In genomic region chr16:23836078-23836403, GRCh38 we compare ENCODE assay signal across 8 cellular contexts. TPM values are rescaled to one million over a fixed set of nuclear protein-coding genes. Genes with fewer than 3 reads are reported as not detected.
DNase-seq lines count a peak whose midpoint lies in the region; ATAC-seq, FAIRE-seq and TF ChIP-seq lines count a peak whose summit lies in the region.

No MANE protein-coding gene starts in this region.

- no peaks in the 10 kb centered on the region for H4K20me1 ChIP-seq in endothelial cell of umbilical vein (replicated peaks; ENCODE audit: control insufficient read depth, extremely low read depth, insufficient read depth, low read length)

- TF ChIP-seq CTCF in endothelial cell of umbilical vein (IDR thresholded peaks at IDR 0.05; ENCODE audit: extremely low read depth in 1 of 2, insufficient read depth in 1 of 2, low read depth in 1 of 2, low read length in 2 of 2), result no peak

- H3K4me1 ChIP-seq in endothelial cell of umbilical vein (ENCODE audit: control insufficient read depth, extremely low read depth, insufficient read depth, low read length), result no peaks in the 10 kb centered on the region

- POLR2A ChIA-PET in activated CD4-positive, alpha-beta T cell treated with anti-CD3 and anti-CD28 coated beads, Interleukin-2, amount 10 ng/mL, durations not matched to agents 7 days and 5 days (lab: Charles Lee), result no interaction called here
- POLR2A ChIA-PET in endothelial cell of umbilical vein (lab: Charles Lee), result no interaction called here

- H3K4me3 ChIP-seq in endothelial cell of umbilical vein (replicated peaks in 1 of 3; ENCODE audit: insufficient read depth in 1 of 3, low read depth in 1 of 3, low read length in 3 of 3), result no peak overlapping the region

- no peaks in the 10 kb centered on the region for H3K9me3 ChIP-seq in endothelial cell of umbilical vein (replicated peaks; ENCODE audit: control insufficient read depth, insufficient read depth, low read length)

- H3K4me1 Mint-ChIP-seq in activated CD4-positive, alpha-beta T cell treated with anti-CD3 and anti-CD28 coated beads, Interleukin-2, amount 10 ng/mL, durations not matched to agents 7 days and 5 days, result peaks cover 66% of the 10 kb centered on the region
- peaks cover 54% of the 10 kb centered on the region for H3K4me1 Mint-ChIP-seq in stimulated activated naive CD8-positive, alpha-beta T cell treated with anti-CD3 and anti-CD28 coated beads, Interleukin-15, amount 100 ng/mL, for 72 hours

- intact Hi-C loops in endothelial cell of umbilical vein (cut with micrococcal nuclease), result no loop called here

- H3K79me2 ChIP-seq in endothelial cell of umbilical vein (ENCODE audit: control insufficient read depth, insufficient read depth, low read length), result no peaks in the 10 kb centered on the region

- H3K27ac ChIP-seq in endothelial cell of umbilical vein (ENCODE audit: insufficient read depth, low read depth, low read length), result no peak overlapping the region

- H3K4me3 Mint-ChIP-seq in activated CD4-positive, alpha-beta T cell treated with anti-CD3 and anti-CD28 coated beads, Interleukin-2, amount 10 ng/mL, durations not matched to agents 7 days and 5 days, result peak overlapping the region; percentile 96
- H3K4me3 Mint-ChIP-seq in stimulated activated naive CD8-positive, alpha-beta T cell treated with anti-CD3 and anti-CD28 coated beads, Interleukin-15, amount 100 ng/mL, for 72 hours, result peak overlapping the region; percentile 94 to 98

- no peak for TF ChIP-seq POLR2A in endothelial cell of umbilical vein (IDR thresholded peaks at IDR 0.05; ENCODE audit: low read depth, low read length)

- no peak overlapping the region for H3K27ac Mint-ChIP-seq in activated CD4-positive, alpha-beta T cell treated with anti-CD3 and anti-CD28 coated beads, Interleukin-2, amount 10 ng/mL, durations not matched to agents 7 days and 5 days
- H3K27ac Mint-ChIP-seq in stimulated activated naive CD8-positive, alpha-beta T cell treated with anti-CD3 and anti-CD28 coated beads, Interleukin-15, amount 100 ng/mL, for 72 hours, result no peak overlapping the region

- H3K9ac ChIP-seq in endothelial cell of umbilical vein (replicated peaks; ENCODE audit: extremely low read depth, insufficient read depth, low read length), result no peak overlapping the region

- peak; percentile 14 for ATAC-seq in HG03571 (IDR thresholded peaks at IDR 0.05; ENCODE audit: unreplicated experiment)
- peak; percentile 50 for ATAC-seq in stimulated activated naive CD8-positive, alpha-beta T cell treated with anti-CD3 and anti-CD28 coated beads, Interleukin-15, amount 100 ng/mL, for 72 hours
- ATAC-seq in HG03045 (IDR thresholded peaks at IDR 0.05; ENCODE audit: unreplicated experiment), result no peak

- DNase-seq in activated CD4-positive, alpha-beta T cell treated with anti-CD3 and anti-CD28 coated beads, Interleukin-2, amount 10 ng/mL, durations not matched to agents 7 days and 5 days, result peak; percentile 26
- no peak for DNase-seq in activated CD4-positive, alpha-beta T cell treated with anti-CD3 and anti-CD28 coated beads, Interleukin-2, amount 50 U/mL, for 1 hour
- DNase-seq in endothelial cell of umbilical vein (ENCODE audit: low read depth, low spot score) (no peak), NCI-H128 (lab: John Stamatoyannopoulos, UW; ENCODE audit: unreplicated experiment) (no peak)
- no peak for DNase-seq in stimulated activated naive CD8-positive, alpha-beta T cell treated with anti-CD3 and anti-CD28 coated beads, Interleukin-15, amount 100 ng/mL, for 72 hours
- no peak for DNase-seq in stimulated activated CD4-positive, alpha-beta T cell treated with anti-CD3 and anti-CD28 coated beads, Interleukin-4, amount 100 ng/mL, for 1 hour

- peaks cover 1% of the 10 kb centered on the region for H3K27me3 Mint-ChIP-seq in activated CD4-positive, alpha-beta T cell treated with anti-CD3 and anti-CD28 coated beads, Interleukin-2, amount 10 ng/mL, durations not matched to agents 7 days and 5 days
- H3K27me3 Mint-ChIP-seq in stimulated activated naive CD8-positive, alpha-beta T cell treated with anti-CD3 and anti-CD28 coated beads, Interleukin-15, amount 100 ng/mL, for 72 hours, result no peaks in the 10 kb centered on the region

- no peaks in the 10 kb centered on the region for H3K9me1 ChIP-seq in endothelial cell of umbilical vein (replicated peaks; ENCODE audit: control insufficient read depth, extremely low read depth, insufficient read depth, low read length)

- peaks cover 4% of the 10 kb centered on the region for H3K9me3 Mint-ChIP-seq in activated CD4-positive, alpha-beta T cell treated with anti-CD3 and anti-CD28 coated beads, Interleukin-2, amount 10 ng/mL, durations not matched to agents 7 days and 5 days
- peaks cover 4 to 5% of the 10 kb centered on the region in 2 donors for H3K9me3 Mint-ChIP-seq in stimulated activated naive CD8-positive, alpha-beta T cell treated with anti-CD3 and anti-CD28 coated beads, Interleukin-15, amount 100 ng/mL, for 72 hours

- peak overlapping the region; percentile 29 for H2AFZ ChIP-seq in endothelial cell of umbilical vein (ENCODE audit: low read depth, low read length)

- no peak for FAIRE-seq in endothelial cell of umbilical vein (lab: Jason Lieb, UNC)

- peaks cover 19 to 39% of the 10 kb centered on the region in 2 experiments for H3K27me3 ChIP-seq in endothelial cell of umbilical vein (ENCODE audit: control insufficient read depth in 2 of 2, insufficient read depth in 2 of 2, low read length in 2 of 2)

- CTCF ChIA-PET in activated CD4-positive, alpha-beta T cell treated with anti-CD3 and anti-CD28 coated beads, Interleukin-2, amount 10 ng/mL, durations not matched to agents 7 days and 5 days (lab: Charles Lee), result interaction anchor here (1.0 kb wide), 2 partner anchors 12 to 28 kb away, joined by 3 read pairs; no protein-coding TSS in a partner anchor
- CTCF ChIA-PET in endothelial cell of umbilical vein (lab: Charles Lee), result interaction anchor here (0.7 kb wide), 1 partner anchor 669 kb away, joined by 3 read pairs; no protein-coding TSS in a partner anchor

- H3K36me3 ChIP-seq in endothelial cell of umbilical vein (ENCODE audit: control insufficient read depth in 2 of 2, extremely low read depth in 1 of 2, insufficient read depth in 2 of 2, low read length in 2 of 2), result no peaks in the 10 kb centered on the region

- peaks cover 34% of the 10 kb centered on the region for H3K36me3 Mint-ChIP-seq in activated CD4-positive, alpha-beta T cell treated with anti-CD3 and anti-CD28 coated beads, Interleukin-2, amount 10 ng/mL, durations not matched to agents 7 days and 5 days (ENCODE audit: low read depth)

- BruUV-seq in endothelial cell of umbilical vein (replicated peaks; lab: Mats Ljungman, UMichigan), result no TSS peak

- no peak overlapping the region for H3K4me2 ChIP-seq in endothelial cell of umbilical vein (ENCODE audit: insufficient read depth, low read length)

- dilution Hi-C loops in endothelial cell of umbilical vein (cut with MboI; ENCODE audit: extremely low pct_ligation_motif_present, low sequenced_read_pairs), result no loop called here

TF ChIP-seq in endothelial cell of umbilical vein, 7 proteins besides CTCF, POLR2A, EP300 and RAD21:
- TF ChIP-seq MAX (IDR thresholded peaks at IDR 0.05; ENCODE audit: insufficient read depth, insufficient read length), result no peak
- TF ChIP-seq FOS (IDR thresholded peaks at IDR 0.05; ENCODE audit: borderline replicate concordance, insufficient read depth, low read length), result no peak
- no peak for TF ChIP-seq GATA2 (IDR thresholded peaks at IDR 0.05; ENCODE audit: insufficient read depth, insufficient read length, low read depth, low read length)
- TF ChIP-seq JUN (IDR thresholded peaks at IDR 0.05; ENCODE audit: borderline replicate concordance, insufficient read depth, insufficient read length, low read depth), result no peak
- no peak for TF ChIP-seq POLR2AphosphoS5 (IDR thresholded peaks at IDR 0.05; ENCODE audit: insufficient read depth, low read depth, low read length)
- TF ChIP-seq EZH2 (IDR thresholded peaks at IDR 0.05; ENCODE audit: borderline replicate concordance, low read depth, low read length, severe bottlenecking), result no peak
- TF ChIP-seq MYC (IDR thresholded peaks at IDR 0.05; ENCODE audit: low read depth, low read length), result no peak

RNA-seq across cellular contexts. Expression of gene PRKCB, which starts 0.3 kb away (rescaled TPM):
- 10 to 100 TPM; 77.8 to 81.0 TPM for total RNA-seq in activated CD4-positive, alpha-beta T cell treated with anti-CD3 and anti-CD28 coated beads, Interleukin-2, amount 10 ng/mL, durations not matched to agents 7 days and 5 days
- total RNA-seq in endothelial cell of umbilical vein, result not detected in 2 replicates
- polyA plus RNA-seq in endothelial cell of umbilical vein, result 0.01 TPM in 1 of 2 replicates, not detected in the other
- 0.08 TPM in 1 of 2 replicates, not detected in the other for polyA plus RNA-seq in endothelial cell of umbilical vein (2011; cell fraction: cytosol; rRNA removed)
- not detected in 2 replicates for polyA plus RNA-seq in endothelial cell of umbilical vein (2011; cell fraction: nucleus; rRNA removed)
- polyA plus RNA-seq in endothelial cell of umbilical vein (2012), result not detected in 2 replicates
- polyA minus RNA-seq in endothelial cell of umbilical vein, result 3.5 and 7.9 TPM in 2 replicates
- 13.6 TPM for polyA minus RNA-seq in endothelial cell of umbilical vein (2011; cell fraction: cytosol; rRNA and poly(A)+ RNA removed)
- not detected in 2 replicates for polyA minus RNA-seq in endothelial cell of umbilical vein (2011; cell fraction: nucleus; rRNA and poly(A)+ RNA removed)

Comparison
In these comparisons a context has a peak if more than half of its experiments do, and no peak if none do; other contexts are left out.
1. RNA of gene PRKCB, which starts 0.3 kb away (total RNA-seq): 77.8 to 81.0 TPM in activated CD4-positive, alpha-beta T cell treated with anti-CD3 and anti-CD28 coated beads, Interleukin-2, amount 10 ng/mL, durations not matched to agents 7 days and 5 days; not detected in endothelial cell of umbilical vein; every median in the first group is over 10 times any median in the second.